ENCODE assay signal across 8 cellular contexts in the genomic region with DNA sequence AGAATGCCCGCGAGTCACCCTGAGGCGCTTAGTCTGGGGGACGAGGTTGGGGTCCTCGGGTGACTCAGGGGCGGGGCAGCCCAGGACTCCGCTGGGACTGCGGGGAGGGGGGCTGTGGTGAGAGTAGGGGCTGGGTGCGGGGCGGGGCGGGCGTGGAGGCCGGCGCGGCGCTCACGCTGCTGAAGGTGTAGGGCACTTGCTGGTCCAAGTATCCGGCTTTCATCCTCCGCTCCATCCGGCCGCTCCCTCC. TPM values are rescaled to one million over a fixed set of nuclear protein-coding genes. Genes with fewer than 3 reads are reported as not detected.
DNase-seq lines count a peak whose midpoint lies in the region; FAIRE-seq and TF ChIP-seq lines count a peak whose summit lies in the region.

No MANE protein-coding gene starts in this region.

- H3K27ac ChIP-seq in endothelial cell of umbilical vein (ENCODE audit: insufficient read depth, low read depth, low read length): peak overlapping the region; percentile 90
- no peak overlapping the region for H3K27ac ChIP-seq in neural cell (ENCODE audit: low read length)

- TF ChIP-seq POLR2A in endothelial cell of umbilical vein (IDR thresholded peaks at IDR 0.05; ENCODE audit: low read depth, low read length): no peak

- no peaks in the 10 kb centered on the region for H3K9me1 ChIP-seq in endothelial cell of umbilical vein (replicated peaks; ENCODE audit: control insufficient read depth, extremely low read depth, insufficient read depth, low read length)

- no peaks in the 10 kb centered on the region for H3K27me3 ChIP-seq in endothelial cell of umbilical vein (ENCODE audit: control insufficient read depth in 2 of 2, insufficient read depth in 2 of 2, low read length in 2 of 2)
- H3K27me3 ChIP-seq in neural cell (ENCODE audit: insufficient read depth, low read depth, low read length): peaks cover 55% of the 10 kb centered on the region

- no peak for FAIRE-seq in endothelial cell of umbilical vein (lab: Jason Lieb, UNC)

- POLR2A ChIA-PET in endothelial cell of umbilical vein (lab: Charles Lee): interaction anchor here (1.0 kb wide), 1 partner anchor 185 kb away, joined by 4 read pairs; no protein-coding TSS in a partner anchor

- peak overlapping the region; percentile 83 for H3K9ac ChIP-seq in endothelial cell of umbilical vein (replicated peaks; ENCODE audit: extremely low read depth, insufficient read depth, low read length)
- H3K9ac ChIP-seq in neural cell (ENCODE audit: low read length): peak overlapping the region; percentile 67

- H3K9me2 ChIP-seq in neural cell (ENCODE audit: insufficient read depth, low read length): no peaks in the 10 kb centered on the region

- CTCF ChIA-PET in endothelial cell of umbilical vein (lab: Charles Lee): interaction anchor here (0.6 to 1.0 kb wide), 6 partner anchors 9 to 128 kb away, joined by 3 to 6 read pairs (median 3); no protein-coding TSS in a partner anchor

- no peaks in the 10 kb centered on the region for H4K20me1 ChIP-seq in endothelial cell of umbilical vein (replicated peaks; ENCODE audit: control insufficient read depth, extremely low read depth, insufficient read depth, low read length)
- H4K20me1 ChIP-seq in neural cell (ENCODE audit: insufficient read depth): no peaks in the 10 kb centered on the region

- peak overlapping the region; percentile 10 for H2AFZ ChIP-seq in endothelial cell of umbilical vein (ENCODE audit: low read depth, low read length)
- H2AFZ ChIP-seq in neural cell (ENCODE audit: low read depth, low read length): no peak overlapping the region

- H3F3A ChIP-seq in neural cell (ENCODE audit: insufficient read depth, low read length, poor library complexity, severe bottlenecking): no peaks in the 10 kb centered on the region

- no peaks in the 10 kb centered on the region for H3K36me3 ChIP-seq in endothelial cell of umbilical vein (ENCODE audit: control insufficient read depth in 2 of 2, extremely low read depth in 1 of 2, insufficient read depth in 2 of 2, low read length in 2 of 2)
- H3K36me3 ChIP-seq in neural cell (ENCODE audit: insufficient read depth, low read length): no peaks in the 10 kb centered on the region

- peak overlapping the region; percentile 93 for H3K4me2 ChIP-seq in endothelial cell of umbilical vein (ENCODE audit: insufficient read depth, low read length)
- peak overlapping the region; percentile 96 for H3K4me2 ChIP-seq in neural cell (ENCODE audit: low read length)

- TF ChIP-seq RAD21 in neural cell (conservative IDR thresholded peaks at IDR 0.05): no peak

- H3K79me2 ChIP-seq in endothelial cell of umbilical vein (ENCODE audit: control insufficient read depth, insufficient read depth, low read length) (peaks cover 17% of the 10 kb centered on the region), neural cell (replicated peaks; ENCODE audit: insufficient read depth, low read length) (no peaks in the 10 kb centered on the region)

- no peak for TF ChIP-seq EP300 in neural cell (conservative IDR thresholded peaks at IDR 0.05; ENCODE audit: poor library complexity, severe bottlenecking)

- TF ChIP-seq CTCF in endothelial cell of umbilical vein (IDR thresholded peaks at IDR 0.05; ENCODE audit: extremely low read depth in 1 of 2, insufficient read depth in 1 of 2, low read depth in 1 of 2, low read length in 2 of 2) (no peak), neural cell (IDR thresholded peaks at IDR 0.05; ENCODE audit: poor library complexity, severe bottlenecking) (no peak)

- H3K4me1 ChIP-seq in endothelial cell of umbilical vein (ENCODE audit: control insufficient read depth, extremely low read depth, insufficient read depth, low read length): peaks cover 23% of the 10 kb centered on the region

- H3K4me3 ChIP-seq in endothelial cell of umbilical vein (replicated peaks in 1 of 3; ENCODE audit: insufficient read depth in 1 of 3, low read depth in 1 of 3, low read length in 3 of 3) (peak overlapping the region; percentile 28 to 75 (median 56)), neural cell (ENCODE audit: low read length) (peak overlapping the region; percentile 79)

- H3K9me3 ChIP-seq in endothelial cell of umbilical vein (replicated peaks; ENCODE audit: control insufficient read depth, insufficient read depth, low read length) (no peaks in the 10 kb centered on the region), neural cell (ENCODE audit: low read length) (no peaks in the 10 kb centered on the region)

- peak; percentile 24 for DNase-seq in activated CD8-positive, alpha-beta memory T cell treated with anti-CD3 and anti-CD28 coated beads, Interleukin-2, amount 50 U/mL, for 4 hours
- no peak for DNase-seq in activated CD8-positive, alpha-beta memory T cell treated with anti-CD3 and anti-CD28 coated beads, Interleukin-2, amount 50 U/mL, for 48 hours
- DNase-seq in T-helper 2 cell: peak in 3 of 5 experiments; percentile 2 to 20 (median 12)
- no peak for DNase-seq in endothelial cell of umbilical vein (ENCODE audit: low read depth, low spot score)
- DNase-seq in SIG-M5 (lab: John Stamatoyannopoulos, UW): no peak
- DNase-seq in glomerular visceral epithelial cell (ENCODE audit: extremely low spot score): no peak
- no peak for DNase-seq in NOMO-1 (lab: John Stamatoyannopoulos, UW; ENCODE audit: unreplicated experiment in 2 of 2)

- dilution Hi-C loops in endothelial cell of umbilical vein (cut with MboI; ENCODE audit: extremely low pct_ligation_motif_present, low sequenced_read_pairs): no loop called here

- no TSS peak for BruUV-seq in endothelial cell of umbilical vein (replicated peaks; lab: Mats Ljungman, UMichigan)

- intact Hi-C loops in endothelial cell of umbilical vein (cut with micrococcal nuclease): no loop called here

TF ChIP-seq in endothelial cell of umbilical vein, 7 proteins besides CTCF, POLR2A, EP300 and RAD21:
- no peak for TF ChIP-seq POLR2AphosphoS5 (IDR thresholded peaks at IDR 0.05; ENCODE audit: insufficient read depth, low read depth, low read length)
- TF ChIP-seq, protein P1, sequence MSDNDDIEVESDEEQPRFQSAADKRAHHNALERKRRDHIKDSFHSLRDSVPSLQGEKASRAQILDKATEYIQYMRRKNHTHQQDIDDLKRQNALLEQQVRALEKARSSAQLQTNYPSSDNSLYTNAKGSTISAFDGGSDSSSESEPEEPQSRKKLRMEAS (IDR thresholded peaks at IDR 0.05; ENCODE audit: insufficient read depth, insufficient read length): no peak
- no peak for TF ChIP-seq GATA2 (IDR thresholded peaks at IDR 0.05; ENCODE audit: insufficient read depth, insufficient read length, low read depth, low read length)
- TF ChIP-seq EZH2 (IDR thresholded peaks at IDR 0.05; ENCODE audit: borderline replicate concordance, low read depth, low read length, severe bottlenecking): no peak
- no peak for TF ChIP-seq JUN (IDR thresholded peaks at IDR 0.05; ENCODE audit: borderline replicate concordance, insufficient read depth, insufficient read length, low read depth)
- TF ChIP-seq FOS (IDR thresholded peaks at IDR 0.05; ENCODE audit: borderline replicate concordance, insufficient read depth, low read length): no peak
- no peak for TF ChIP-seq MYC (IDR thresholded peaks at IDR 0.05; ENCODE audit: low read depth, low read length)
TF ChIP-seq in endothelial cell of umbilical vein: peak in this region for 0.

TF ChIP-seq in neural cell, 6 proteins besides CTCF, POLR2A, EP300 and RAD21:
- TF ChIP-seq EZH2 (IDR thresholded peaks at IDR 0.05; ENCODE audit: borderline replicate concordance, insufficient read depth, low read length, poor library complexity, severe bottlenecking): no peak

RNA-seq across cellular contexts. Expression of gene ETV4, which starts 0.8 kb away (rescaled TPM):
- 32.2 and 39.4 TPM in 2 replicates for total RNA-seq in endothelial cell of umbilical vein
- polyA plus RNA-seq in endothelial cell of umbilical vein (5.5 and 7.3 TPM in 2 replicates), neural cell (0.12 and 0.61 TPM in 2 replicates)
- 9.0 and 11.8 TPM in 2 replicates for polyA plus RNA-seq in endothelial cell of umbilical vein (2011; cell fraction: cytosol; rRNA removed)
- 11.7 and 17.6 TPM in 2 replicates for polyA plus RNA-seq in endothelial cell of umbilical vein (2011; cell fraction: nucleus; rRNA removed)
- 15.3 and 20.1 TPM in 2 replicates for polyA plus RNA-seq in endothelial cell of umbilical vein (2012)
- polyA minus RNA-seq in endothelial cell of umbilical vein (3.6 and 10.0 TPM in 2 replicates), neural cell (0.49 TPM in 1 of 2 replicates, not detected in the other)
- polyA minus RNA-seq in endothelial cell of umbilical vein (2011; cell fraction: cytosol; rRNA and poly(A)+ RNA removed): 2.7 TPM
- polyA minus RNA-seq in endothelial cell of umbilical vein (2011; cell fraction: nucleus; rRNA and poly(A)+ RNA removed): 2.9 and 5.9 TPM in 2 replicates

Comparison
In these comparisons a context has a peak if more than half of its experiments do, and no peak if none do; other contexts are left out.
1. DNase-seq: peak in activated CD8-positive, alpha-beta memory T cell treated with anti-CD3 and anti-CD28 coated beads, Interleukin-2, amount 50 U/mL, for 4 hours (single experiment) and T-helper 2 cell (3 of 5); none in activated CD8-positive, alpha-beta memory T cell treated with anti-CD3 and anti-CD28 coated beads, Interleukin-2, amount 50 U/mL, for 48 hours (single experiment), endothelial cell of umbilical vein (single experiment), SIG-M5 (single experiment), glomerular visceral epithelial cell (single experiment) and NOMO-1 (0 of 2).